1 cellular context compared by ENCODE assay signal in genomic region chr1:180632326-180633088, GRCh38.
TF ChIP-seq lines count a peak whose summit lies in the region.

No MANE protein-coding gene starts in this region.

TF ChIP-seq in GM12878, 131 proteins besides CTCF, POLR2A, EP300 and RAD21 (continued from another document):
- TF ChIP-seq PAX8 (IDR thresholded peaks at IDR 0.05): no peak
- no peak for TF ChIP-seq NR2C1 (IDR thresholded peaks at IDR 0.05)
- no peak for TF ChIP-seq RELA (IDR thresholded peaks at IDR 0.05; ENCODE audit: borderline replicate concordance, partially characterized antibody)
- no peak for TF ChIP-seq GABPA (IDR thresholded peaks at IDR 0.05; ENCODE audit: low read depth)
- TF ChIP-seq FOS (IDR thresholded peaks at IDR 0.05; ENCODE audit: borderline replicate concordance, extremely low read depth, insufficient read length): no peak
- TF ChIP-seq YY1 (IDR thresholded peaks at IDR 0.05; ENCODE audit: low read depth, low read length): no peak
- 0 out of 2 replicates have a peak, but pooled peaks have one; percentile 17 for TF ChIP-seq SIN3A (IDR thresholded peaks at IDR 0.05; ENCODE audit: low read depth, low read length)
- TF ChIP-seq YBX1 (IDR thresholded peaks at IDR 0.05): no peak
- TF ChIP-seq LARP7 (IDR thresholded peaks at IDR 0.05): peak; percentile 19; the same call in 1 of the 2 replicates
- no peak for TF ChIP-seq CUX1 (IDR thresholded peaks at IDR 0.05; ENCODE audit: insufficient replicate concordance, low read depth, low read length)
- no peak for TF ChIP-seq CHD4 (IDR thresholded peaks at IDR 0.05)
- TF ChIP-seq TCF3 (IDR thresholded peaks at IDR 0.05; ENCODE audit: borderline replicate concordance, insufficient read depth, low read depth, low read length): no peak
- TF ChIP-seq TARDBP (IDR thresholded peaks at IDR 0.05; ENCODE audit: borderline replicate concordance): 0 out of 2 replicates have a peak, but pooled peaks have one; percentile 25
- TF ChIP-seq DPF2 (IDR thresholded peaks at IDR 0.05): peak; percentile 80
- TF ChIP-seq KLF5 (IDR thresholded peaks at IDR 0.05; ENCODE audit: partially characterized antibody): no peak
- TF ChIP-seq SMARCA5 (IDR thresholded peaks at IDR 0.05): 0 out of 2 replicates have a peak, but pooled peaks have one; percentile 65
- no peak for TF ChIP-seq BCL11A (IDR thresholded peaks at IDR 0.05; ENCODE audit: low read depth, low read length)
- TF ChIP-seq TCF12 (IDR thresholded peaks at IDR 0.05; ENCODE audit: low read depth, low read length): 0 out of 2 replicates have a peak, but pooled peaks have one; percentile 17
- TF ChIP-seq USF2 (IDR thresholded peaks at IDR 0.05; ENCODE audit: borderline replicate concordance, low read depth, low read length): no peak
- TF ChIP-seq FOXM1 (IDR thresholded peaks at IDR 0.05; ENCODE audit: low read depth, low read length): no peak
- peak in 1 of 2 experiments; percentile 64; a peak in 2 of 3 replicates for TF ChIP-seq EGR1 (IDR thresholded peaks at IDR 0.05; ENCODE audit: borderline replicate concordance in 1 of 2, low read depth in 2 of 2, low read length in 2 of 2)
- TF ChIP-seq NKRF (conservative IDR thresholded peaks at IDR 0.05): no peak; the same call in 1 of the 2 replicates
- no peak for TF ChIP-seq TBL1XR1 (IDR thresholded peaks at IDR 0.05; ENCODE audit: low read depth, low read length)
- TF ChIP-seq STAT1 (conservative IDR thresholded peaks at IDR 0.05): no peak
- TF ChIP-seq BRCA1 (IDR thresholded peaks at IDR 0.05; ENCODE audit: low read depth, low read length): no peak
TF ChIP-seq in GM12878: peak in this region for 19.
